Comparison of ENCODE assay signal across 20 cellular contexts in the genomic region with DNA sequence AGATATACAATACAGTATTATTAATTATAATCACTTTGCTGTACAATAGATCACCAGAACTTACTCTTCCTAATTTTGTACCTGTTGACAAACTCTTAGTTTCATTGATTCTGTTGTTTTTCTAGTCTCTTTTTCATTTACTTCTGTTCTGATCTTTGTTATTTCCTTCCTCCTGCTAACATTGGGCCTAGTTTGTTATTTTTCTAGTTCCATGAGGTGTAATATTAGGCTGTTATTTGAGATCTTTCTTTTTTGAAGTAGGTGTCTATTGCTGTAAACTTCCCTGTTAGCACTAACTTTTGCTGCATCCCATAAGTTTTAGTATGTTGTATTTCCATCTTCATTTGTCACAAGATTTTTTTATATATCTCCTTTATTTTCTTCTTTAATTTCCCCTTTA. TPM values are rescaled to one million over a fixed set of nuclear protein-coding genes. Genes with fewer than 3 reads are reported as not detected.
DNase-seq lines count a peak whose midpoint lies in the region; ATAC-seq and TF ChIP-seq lines count a peak whose summit lies in the region.
"Had no signal": no experiment of that assay in that cellular context is flagged by ENCODE, and none has a peak within 500 bp of the region (broad histone marks: within the 10 kb centered on the region; RNA-seq: fewer than 3 reads in every experiment).

No MANE protein-coding gene starts in this region.

- H4K20me1 ChIP-seq in mammary epithelial cell (ENCODE audit: insufficient read depth, low read length): no peaks in the 10 kb centered on the region

- CTCF ChIA-PET in mammary epithelial cell (lab: Charles Lee; ENCODE audit: low non-redundant PET): no interaction called here

- no peak overlapping the region for H3K4me2 ChIP-seq in mammary epithelial cell (ENCODE audit: insufficient read depth, low read depth, low read length)

- no peaks in the 10 kb centered on the region for H3K9me3 Mint-ChIP-seq in T-helper 2 cell treated with Interferon-gamma antibody and Interleukin-4, amounts not matched to agents 5 μg/mL and 100 μg/mL, for 36 hours
- H3K9me3 Mint-ChIP-seq: activated CD4-positive, alpha-beta T cell treated with anti-CD3 and anti-CD28 coated beads, Interleukin-2, amount 10 ng/mL, durations not matched to agents 7 days and 5 days; activated T-cell treated with anti-CD3 and anti-CD28 coated beads, Interleukin-2, amount 50 U/mL, for 4 hours; CD8-positive, alpha-beta T cell had no signal

- in situ Hi-C loops in mammary epithelial cell (cut with MboI; ENCODE audit: low sequenced_read_pairs in 2 of 2): loop anchor here (10.0 kb wide), 2 partner anchors 195 to 235 kb away; no protein-coding TSS in a partner anchor

- H3K9ac ChIP-seq in mammary epithelial cell (ENCODE audit: insufficient read depth, low read length): no peak overlapping the region
- H3K9ac ChIP-seq in mucosa of rectum (ENCODE audit: low read depth in 1 of 2, low read length in 2 of 2): no peak overlapping the region
- H3K9ac ChIP-seq in subcutaneous abdominal adipose tissue (ENCODE audit: low read length in 5 of 5): peak overlapping the region in 2 of 5 donors; percentile 19 to 36

- H3K4me3 ChIP-seq in mammary epithelial cell (replicated peaks in 1 of 3; ENCODE audit: insufficient read depth in 1 of 3, low read depth in 2 of 3, low read length in 3 of 3) (no peak overlapping the region), mucosa of rectum (ENCODE audit: low read length in 2 of 2) (no peak overlapping the region), subcutaneous abdominal adipose tissue (ENCODE audit: low read depth in 1 of 5, low read length in 5 of 5) (no peak overlapping the region)
- H3K4me3 ChIP-seq: GM12878, skin epidermis had no signal

- intact Hi-C loops in mammary epithelial cell (cut with micrococcal nuclease): no loop called here

- H3K4me1 ChIP-seq in mammary epithelial cell (ENCODE audit: insufficient read depth, low read length) (peaks cover 55% of the 10 kb centered on the region), mucosa of rectum (ENCODE audit: control insufficient read depth in 2 of 2, insufficient read depth in 2 of 2, low read length in 2 of 2) (peaks cover 8 to 16% of the 10 kb centered on the region in 2 donors), subcutaneous abdominal adipose tissue (ENCODE audit: control insufficient read depth in 5 of 5, insufficient read depth in 5 of 5, low read length in 5 of 5) (peaks cover 5 to 57% (median 47%) of the 10 kb centered on the region in 5 donors)

- H2AFZ ChIP-seq in mammary epithelial cell (ENCODE audit: low read depth, low read length): no peak overlapping the region

- no peak for DNase-seq in T-helper 2 cell treated with Interferon-gamma antibody and Interleukin-4, amounts not matched to agents 5 μg/mL and 100 μg/mL, for 36 hours (ENCODE audit: low spot score)
- no peak for DNase-seq in T-helper 2 cell
- no peak for DNase-seq in mammary epithelial cell
- no peak for DNase-seq in activated CD4-positive, alpha-beta T cell treated with anti-CD3 and anti-CD28 coated beads, Interleukin-2, amount 50 U/mL, for 1 hour
- DNase-seq in NCI-H524 (lab: John Stamatoyannopoulos, UW): no peak
- DNase-seq: 8988T; activated CD4-positive, alpha-beta T cell treated with anti-CD3 and anti-CD28 coated beads, Interleukin-2, amount 10 ng/mL, durations not matched to agents 7 days and 5 days; activated T-cell treated with anti-CD3 and anti-CD28 coated beads, Interleukin-2, amount 50 U/mL, for 4 hours; CD8-positive, alpha-beta T cell; NCI-H1092; NCI-H2171 treated with DMSO at 0.1 percent for 48 hours; NK-92 treated with Interleukin-12 subunit alpha and Interleukin-12 subunit beta, amount 100 ng/mL, for 24 hours had no signal

- peak overlapping the region; percentile 22 for H3K4me3 Mint-ChIP-seq in T-helper 2 cell treated with Interferon-gamma antibody and Interleukin-4, amounts not matched to agents 5 μg/mL and 100 μg/mL, for 36 hours
- H3K4me3 Mint-ChIP-seq: activated CD4-positive, alpha-beta T cell treated with anti-CD3 and anti-CD28 coated beads, Interleukin-2, amount 10 ng/mL, durations not matched to agents 7 days and 5 days; activated T-cell treated with anti-CD3 and anti-CD28 coated beads, Interleukin-2, amount 50 U/mL, for 4 hours; CD8-positive, alpha-beta T cell had no signal

- H3K36me3 Mint-ChIP-seq in T-helper 2 cell treated with Interferon-gamma antibody and Interleukin-4, amounts not matched to agents 5 μg/mL and 100 μg/mL, for 36 hours (ENCODE audit: low read depth): peaks cover 2% of the 10 kb centered on the region
- H3K36me3 Mint-ChIP-seq: CD8-positive, alpha-beta T cell had no signal

- no peaks in the 10 kb centered on the region for H3K27me3 Mint-ChIP-seq in T-helper 2 cell treated with Interferon-gamma antibody and Interleukin-4, amounts not matched to agents 5 μg/mL and 100 μg/mL, for 36 hours (ENCODE audit: low read depth)
- H3K27me3 Mint-ChIP-seq: activated CD4-positive, alpha-beta T cell treated with anti-CD3 and anti-CD28 coated beads, Interleukin-2, amount 10 ng/mL, durations not matched to agents 7 days and 5 days had no signal

- H3K79me2 ChIP-seq in mammary epithelial cell (ENCODE audit: insufficient read depth, low read length): peaks cover 83% of the 10 kb centered on the region

- ATAC-seq in GM18520 (IDR thresholded peaks at IDR 0.05; ENCODE audit: unreplicated experiment): no peak
- ATAC-seq: activated T-cell treated with anti-CD3 and anti-CD28 coated beads, Interleukin-2, amount 50 U/mL, for 4 hours; CD8-positive, alpha-beta T cell; GM12878; HCT116; left lobe of liver had no signal

- peak overlapping the region; percentile 21 for H3K27ac Mint-ChIP-seq in T-helper 2 cell treated with Interferon-gamma antibody and Interleukin-4, amounts not matched to agents 5 μg/mL and 100 μg/mL, for 36 hours
- H3K27ac Mint-ChIP-seq: activated CD4-positive, alpha-beta T cell treated with anti-CD3 and anti-CD28 coated beads, Interleukin-2, amount 10 ng/mL, durations not matched to agents 7 days and 5 days; CD8-positive, alpha-beta T cell had no signal

- H3K27me3 ChIP-seq in mammary epithelial cell (ENCODE audit: insufficient read depth, low read length): no peaks in the 10 kb centered on the region
- no peaks in the 10 kb centered on the region for H3K27me3 ChIP-seq in mucosa of rectum (ENCODE audit: control insufficient read depth in 2 of 2, insufficient read depth in 2 of 2, low read length in 2 of 2)
- no peaks in the 10 kb centered on the region for H3K27me3 ChIP-seq in subcutaneous abdominal adipose tissue (ENCODE audit: control insufficient read depth in 5 of 5, insufficient read depth in 4 of 5, low read length in 5 of 5)

- H3K4me1 Mint-ChIP-seq in T-helper 2 cell treated with Interferon-gamma antibody and Interleukin-4, amounts not matched to agents 5 μg/mL and 100 μg/mL, for 36 hours (ENCODE audit: low read depth): peaks cover 44% of the 10 kb centered on the region

- no peak for TF ChIP-seq CTCF in mammary epithelial cell (conservative IDR thresholded peaks at IDR 0.05 in 1 of 2, IDR thresholded peaks at IDR 0.05 in 1 of 2; ENCODE audit: extremely low read depth in 1 of 2, insufficient read depth in 1 of 2, low read depth in 1 of 2, low read length in 2 of 2)

- no peaks in the 10 kb centered on the region for H3K9me3 ChIP-seq in mammary epithelial cell (replicated peaks; ENCODE audit: insufficient read depth, low read length)
- H3K9me3 ChIP-seq in mucosa of rectum (ENCODE audit: control insufficient read depth in 2 of 2, low read length in 2 of 2): no peaks in the 10 kb centered on the region
- no peaks in the 10 kb centered on the region for H3K9me3 ChIP-seq in subcutaneous abdominal adipose tissue (ENCODE audit: control insufficient read depth in 5 of 5, low read length in 5 of 5)

- H3K36me3 ChIP-seq in mammary epithelial cell (ENCODE audit: insufficient read depth, low read length) (no peaks in the 10 kb centered on the region), mucosa of rectum (ENCODE audit: control insufficient read depth in 2 of 2, insufficient read depth in 2 of 2, low read length in 2 of 2) (no peaks in the 10 kb centered on the region), subcutaneous abdominal adipose tissue (ENCODE audit: control insufficient read depth in 5 of 5, insufficient read depth in 5 of 5, low read length in 5 of 5) (no peaks in the 10 kb centered on the region)

- dilution Hi-C loops in mammary epithelial cell (cut with HindIII; ENCODE audit: low sequenced_read_pairs): no loop called here

- no TSS peak for BruUV-seq in mammary epithelial cell (replicated peaks; lab: Mats Ljungman, UMichigan)

- H3K27ac ChIP-seq in mammary epithelial cell (ENCODE audit: insufficient read depth, low read depth, low read length): peak overlapping the region; percentile 29
- H3K27ac ChIP-seq in mucosa of rectum (ENCODE audit: low read depth in 2 of 2, low read length in 2 of 2): peak overlapping the region; percentile 2 to 26
- peak overlapping the region; percentile 11 for H3K27ac ChIP-seq in subcutaneous abdominal adipose tissue (ENCODE audit: low read depth, low read length)
- H3K27ac ChIP-seq: RWPE1 had no signal

RNA-seq across cellular contexts. Expression of gene LIMS1, which starts 55.1 kb away (rescaled TPM):
- 100 to 1,000 TPM in 1 of 2 donors, 10 to 100 TPM in 1; 60.1 to 108 TPM for total RNA-seq in mammary epithelial cell
- 73.5 TPM for polyA plus RNA-seq in mammary epithelial cell
- 107 TPM for polyA minus RNA-seq in mammary epithelial cell
